22 cellular contexts compared by ENCODE assay signal in the genomic region with DNA sequence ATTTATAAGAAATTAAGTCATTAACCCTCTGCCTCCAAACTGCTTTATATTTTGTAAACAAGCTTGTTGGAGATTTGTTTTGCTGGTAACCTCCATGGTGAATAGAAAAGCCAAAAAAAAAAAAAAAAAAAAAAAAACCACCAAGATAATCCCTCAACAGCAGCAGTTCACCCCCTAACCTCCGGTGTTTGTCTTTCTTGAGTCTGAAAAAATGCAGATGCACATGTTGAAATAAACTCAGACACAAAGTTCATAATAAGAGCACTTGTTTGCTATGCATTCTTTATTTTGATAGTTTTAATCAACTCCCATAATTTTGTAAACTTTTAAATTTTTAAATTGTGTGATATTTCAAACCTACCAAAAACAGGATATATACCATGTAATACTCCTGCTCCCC. TPM values are rescaled to one million over a fixed set of nuclear protein-coding genes. Genes with fewer than 3 reads are reported as not detected.
"Had no signal": no experiment of that assay in that cellular context is flagged by ENCODE, and none has a peak within 500 bp of the region (broad histone marks: within the 10 kb centered on the region; RNA-seq: fewer than 3 reads in every experiment).

No MANE protein-coding gene starts in this region.

- H3K27me3 ChIP-seq: breast epithelium, thyroid gland had no signal

- DNase-seq: activated CD4-positive, CD25-positive, alpha-beta regulatory T cell treated with anti-CD3 and anti-CD28 coated beads, Interleukin-2, amount 50 U/mL, for 72 hours; activated naive CD4-positive, alpha-beta T cell treated with anti-CD3 and anti-CD28 coated beads for 36 hours; activated naive CD8-positive, alpha-beta T cell treated with anti-CD3 and anti-CD28 coated beads, Interleukin-2, amount 50 U/mL, for 24 hours; aorta; dermis blood vessel endothelial cell; head of caudate nucleus; islet precursor cell; naive B cell; sigmoid colon; stimulated activated CD4-positive, alpha-beta T cell treated with anti-CD3 and anti-CD28 coated beads, Interleukin-12 subunit alpha, Interleukin-12 subunit beta, amount 100 ng/mL, for 4 hours; stimulated activated CD4-positive, alpha-beta T cell treated with anti-CD3 and anti-CD28 coated beads, Interleukin-2, amount 100 ng/mL, for 24 hours; stimulated activated naive B cell treated with anti-CD40 and anti-IgM and Interleukin-4, amounts not matched to agents 10 μg/mL and 1 μg/mL and 100 μg/mL, for 72 hours; T-helper 1 cell; T1000 had no signal

- H3K36me3 Mint-ChIP-seq: naive B cell; stimulated activated naive B cell treated with anti-CD40 and anti-IgM and Interleukin-4, amounts not matched to agents 10 μg/mL and 1 μg/mL and 100 μg/mL, for 72 hours had no signal

- H3K4me3 ChIP-seq: sigmoid colon, thyroid gland had no signal

- FAIRE-seq: frontal cortex, urothelium cell line had no signal

- H3K27ac Mint-ChIP-seq: activated naive CD4-positive, alpha-beta T cell treated with anti-CD3 and anti-CD28 coated beads for 36 hours; activated naive CD8-positive, alpha-beta T cell treated with anti-CD3 and anti-CD28 coated beads, Interleukin-2, amount 50 U/mL, for 24 hours; activated T-helper 17 cell treated with anti-CD3 and anti-CD28 coated beads, Interleukin-2, amount 50 U/mL, for 72 hours; stimulated activated naive B cell treated with anti-CD40 and anti-IgM and Interleukin-4, amounts not matched to agents 10 μg/mL and 1 μg/mL and 100 μg/mL, for 72 hours had no signal

- H3K9me3 ChIP-seq: breast epithelium, sigmoid colon, thyroid gland had no signal

- H3K4me3 Mint-ChIP-seq: activated naive CD4-positive, alpha-beta T cell treated with anti-CD3 and anti-CD28 coated beads for 36 hours; activated naive CD8-positive, alpha-beta T cell treated with anti-CD3 and anti-CD28 coated beads, Interleukin-2, amount 50 U/mL, for 24 hours; stimulated activated naive B cell treated with anti-CD40 and anti-IgM and Interleukin-4, amounts not matched to agents 10 μg/mL and 1 μg/mL and 100 μg/mL, for 72 hours had no signal

- H3K27ac ChIP-seq: sigmoid colon had no signal

- H3K9me3 Mint-ChIP-seq: activated naive CD4-positive, alpha-beta T cell treated with anti-CD3 and anti-CD28 coated beads for 36 hours; activated naive CD8-positive, alpha-beta T cell treated with anti-CD3 and anti-CD28 coated beads, Interleukin-2, amount 50 U/mL, for 24 hours; activated T-helper 17 cell treated with anti-CD3 and anti-CD28 coated beads, Interleukin-2, amount 50 U/mL, for 72 hours; naive B cell; stimulated activated naive B cell treated with anti-CD40 and anti-IgM and Interleukin-4, amounts not matched to agents 10 μg/mL and 1 μg/mL and 100 μg/mL, for 72 hours had no signal

- H3K36me3 ChIP-seq: breast epithelium, sigmoid colon, thyroid gland had no signal

- ATAC-seq: activated naive CD8-positive, alpha-beta T cell treated with anti-CD3 and anti-CD28 coated beads, Interleukin-2, amount 50 U/mL, for 24 hours; activated T-helper 17 cell treated with anti-CD3 and anti-CD28 coated beads, Interleukin-2, amount 50 U/mL, for 72 hours; left lobe of liver; stimulated activated naive B cell treated with anti-CD40 and anti-IgM and Interleukin-4, amounts not matched to agents 10 μg/mL and 1 μg/mL and 100 μg/mL, for 72 hours had no signal

- H3K4me1 ChIP-seq: breast epithelium had no signal

- H3K4me1 Mint-ChIP-seq: activated T-helper 17 cell treated with anti-CD3 and anti-CD28 coated beads, Interleukin-2, amount 50 U/mL, for 72 hours had no signal

RNA-seq across cellular contexts. Expression of gene PLCH1, which starts 1.8 kb away (rescaled TPM):
- total RNA-seq: dermis blood vessel endothelial cell, lung microvascular endothelial cell, osteocyte had no signal
